ENCODE assay signal across 8 cellular contexts in the genomic region with DNA sequence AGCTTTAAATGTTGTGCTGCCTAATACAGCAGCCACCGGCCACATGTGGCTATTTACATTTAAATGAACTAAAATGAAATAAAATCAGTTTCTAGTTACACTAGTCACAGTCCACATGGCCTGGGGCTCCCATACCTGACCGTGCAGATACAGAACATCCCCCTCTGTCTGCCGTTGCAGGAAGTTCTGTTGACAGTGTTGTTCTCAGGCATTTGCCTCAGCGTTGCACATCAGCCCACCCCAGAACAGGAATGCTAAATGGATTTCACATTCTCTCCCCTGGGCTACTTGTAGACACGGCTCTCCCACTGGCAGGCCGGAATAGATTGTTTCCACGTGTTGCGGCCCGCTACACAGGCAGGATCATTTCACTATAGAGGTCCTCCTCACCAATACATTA. TPM values are rescaled to one million over a fixed set of nuclear protein-coding genes. Genes with fewer than 3 reads are reported as not detected.
A peak's percentile ranks its signal among the peaks of the same experiment; 100 is the strongest.
DNase-seq lines count a peak whose midpoint lies in the region; ATAC-seq and TF ChIP-seq lines count a peak whose summit lies in the region.

No MANE protein-coding gene starts in this region.

- H3K36me3 Mint-ChIP-seq in MCF 10A (ENCODE audit: insufficient read depth, unreplicated experiment) (peaks cover 94% of the 10 kb centered on the region), osteocyte (ENCODE audit: unreplicated experiment) (peaks cover 79% of the 10 kb centered on the region)

- H3K27ac Mint-ChIP-seq in MCF 10A (ENCODE audit: low read depth, unreplicated experiment), result no peak overlapping the region
- peak overlapping the region; percentile 96 for H3K27ac Mint-ChIP-seq in osteocyte (ENCODE audit: unreplicated experiment)

- TF ChIP-seq CTCF in GM12873 (IDR thresholded peaks at IDR 0.05; ENCODE audit: insufficient read depth, low read depth, low read length, missing control alignments), result peak; percentile 47
- peak; percentile 25 for TF ChIP-seq CTCF in MCF 10A (IDR thresholded peaks at IDR 0.05; ENCODE audit: unreplicated experiment)
- TF ChIP-seq CTCF in osteocyte (IDR thresholded peaks at IDR 0.05), result peak; percentile 69

- no peak overlapping the region for H3K4me3 Mint-ChIP-seq in MCF 10A (ENCODE audit: unreplicated experiment)
- H3K4me3 Mint-ChIP-seq in osteocyte (ENCODE audit: unreplicated experiment), result no peak overlapping the region

- no peaks in the 10 kb centered on the region for H3K4me1 Mint-ChIP-seq in MCF 10A (ENCODE audit: insufficient read depth, unreplicated experiment)
- peaks cover 99% of the 10 kb centered on the region for H3K4me1 Mint-ChIP-seq in osteocyte (ENCODE audit: unreplicated experiment)

- in situ Hi-C loops in KBM-7 (cut with MboI; ENCODE audit: low pct_unique_long_range_greater_than_20kb, low sequenced_read_pairs), result no loop called here

- H3K9me3 Mint-ChIP-seq in MCF 10A (ENCODE audit: unreplicated experiment), result no peaks in the 10 kb centered on the region
- no peaks in the 10 kb centered on the region for H3K9me3 Mint-ChIP-seq in osteocyte (ENCODE audit: unreplicated experiment)

- no TSS peak for BruUV-seq in MCF 10A (replicated peaks; lab: Mats Ljungman, UMichigan)

- POLR2A ChIA-PET in MCF 10A (lab: Yijun Ruan, JAX), result no interaction called here

- peak; percentile 25 for DNase-seq in MCF 10A (ENCODE audit: unreplicated experiment)
- DNase-seq in osteocyte (ENCODE audit: extremely low spot score, unreplicated experiment), result no peak
- DNase-seq in NCI-H2107 treated with DMSO at 0.1 percent for 48 hours (lab: John Stamatoyannopoulos, UW; ENCODE audit: unreplicated experiment), result no peak
- no peak for DNase-seq in NCI-H1092 treated with DMSO at 0.1 percent for 48 hours (lab: John Stamatoyannopoulos, UW)
- DNase-seq in KBM-7, result no peak
- DNase-seq in NCI-H2171 (lab: John Stamatoyannopoulos, UW), result no peak

- intact Hi-C loops in MCF 10A (cut with micrococcal nuclease), result no loop called here

- peak; percentile 46 for ATAC-seq in HG03354 (IDR thresholded peaks at IDR 0.05; ENCODE audit: poor library complexity, severe bottlenecking, unreplicated experiment)

- H3K27me3 Mint-ChIP-seq in MCF 10A (ENCODE audit: insufficient read depth, unreplicated experiment), result no peaks in the 10 kb centered on the region
- H3K27me3 Mint-ChIP-seq in osteocyte (ENCODE audit: unreplicated experiment), result no peaks in the 10 kb centered on the region

- CTCF ChIA-PET in MCF 10A (lab: Yijun Ruan, JAX), result interaction anchor here (0.7 to 1.9 kb wide), 3 partner anchors 10 to 896 kb away, joined by 3 to 5 read pairs (median 3); no protein-coding TSS in a partner anchor

RNA-seq across cellular contexts. Expression of gene JAG1, which starts 26.3 kb away (rescaled TPM):
- total RNA-seq in MCF 10A (2022) (62.5 and 88.0 TPM in 2 replicates), osteocyte (246 and 254 TPM in 2 replicates)
